In genomic region chr19:23116802-23117571, GRCh38 we compare ENCODE assay signal across 8 cellular contexts. TPM values are rescaled to one million over a fixed set of nuclear protein-coding genes. Genes with fewer than 3 reads are reported as not detected.
A peak's percentile ranks its signal among the peaks of the same experiment; 100 is the strongest.
DNase-seq lines count a peak whose midpoint lies in the region; ATAC-seq and TF ChIP-seq lines count a peak whose summit lies in the region.

ZNF730 (plus strand) TSS chr19:23117025; CDS start chr19:23117174, 149 bp downstream.

- ATAC-seq in GM18858 (IDR thresholded peaks at IDR 0.05; ENCODE audit: unreplicated experiment) (peak; percentile 57), HG03432 (IDR thresholded peaks at IDR 0.05; ENCODE audit: unreplicated experiment) (peak; percentile 60), upper lobe of right lung (peak; percentile 74)
- ATAC-seq in activated naive CD8-positive, alpha-beta T cell treated with anti-CD3 and anti-CD28 coated beads, Interleukin-2, amount 10 ng/mL, durations not matched to agents 7 days and 5 days (ENCODE audit: low read depth), result peak; percentile 77

- TSS peak; percentile 41 for BruUV-seq in PC-9 (replicated peaks; lab: Mats Ljungman, UMichigan)

- H3K27ac ChIP-seq in PC-9 (no peak within 1 kb of the TSS), left ventricle myocardium inferior (replicated peaks) (no peak within 1 kb of the TSS), upper lobe of right lung (no peak within 1 kb of the TSS)

- no peaks in the 10 kb centered on the region for H3K27me3 ChIP-seq in PC-9 (ENCODE audit: insufficient read depth, low read depth)
- peaks cover 15% of the 10 kb centered on the region for H3K27me3 ChIP-seq in left ventricle myocardium inferior (ENCODE audit: low read depth)
- H3K27me3 ChIP-seq in upper lobe of right lung, result no peaks in the 10 kb centered on the region

- H3K4me3 Mint-ChIP-seq in activated naive CD8-positive, alpha-beta T cell treated with anti-CD3 and anti-CD28 coated beads, Interleukin-2, amount 10 ng/mL, durations not matched to agents 7 days and 5 days, result peak within 1 kb of the TSS; percentile 82

- intact Hi-C loops in PC-9 (cut with micrococcal nuclease; ENCODE audit: unreplicated experiment) (no loop called here), left ventricle myocardium inferior (cut with micrococcal nuclease) (no loop called here), posterior cingulate gyrus (cut with DNase I) (no loop called here), upper lobe of right lung (cut with DNase I) (no loop called here)

- peaks cover 2% of the 10 kb centered on the region for H3K4me1 Mint-ChIP-seq in activated naive CD8-positive, alpha-beta T cell treated with anti-CD3 and anti-CD28 coated beads, Interleukin-2, amount 10 ng/mL, durations not matched to agents 7 days and 5 days

- H4K20me1 ChIP-seq in PC-9 (ENCODE audit: insufficient read depth), result no peaks in the 10 kb centered on the region

- no peaks in the 10 kb centered on the region for H3K36me3 ChIP-seq in PC-9 (ENCODE audit: low read depth)
- no peaks in the 10 kb centered on the region for H3K36me3 ChIP-seq in left ventricle myocardium inferior
- H3K36me3 ChIP-seq in upper lobe of right lung, result no peaks in the 10 kb centered on the region

- CTCF ChIA-PET in PC-9 (lab: Charles Lee), result no interaction called here

- H3K4me3 ChIP-seq in PC-9 (peak within 1 kb of the TSS; percentile 38; the same call in 1 of the 2 replicates), left ventricle myocardium inferior (peak within 1 kb of the TSS; percentile 71), upper lobe of right lung (peak within 1 kb of the TSS; percentile 47)

- H3K9me3 Mint-ChIP-seq in activated naive CD8-positive, alpha-beta T cell treated with anti-CD3 and anti-CD28 coated beads, Interleukin-2, amount 10 ng/mL, durations not matched to agents 7 days and 5 days, result peaks cover 22% of the 10 kb centered on the region

- H3K9me3 ChIP-seq in PC-9 (ENCODE audit: insufficient read depth, low read depth) (no peaks in the 10 kb centered on the region; the same call in 1 of the 2 replicates), left ventricle myocardium inferior (replicated peaks) (no peaks in the 10 kb centered on the region), upper lobe of right lung (no peaks in the 10 kb centered on the region)

- peaks cover 2% of the 10 kb centered on the region for H3K27me3 Mint-ChIP-seq in activated naive CD8-positive, alpha-beta T cell treated with anti-CD3 and anti-CD28 coated beads, Interleukin-2, amount 10 ng/mL, durations not matched to agents 7 days and 5 days

- no peaks in the 10 kb centered on the region for H3K79me2 ChIP-seq in PC-9 (ENCODE audit: low read depth)

- no peaks in the 10 kb centered on the region for H3K4me1 ChIP-seq in PC-9 (replicated peaks; ENCODE audit: insufficient read depth)
- H3K4me1 ChIP-seq in left ventricle myocardium inferior, result peaks cover 11% of the 10 kb centered on the region
- no peaks in the 10 kb centered on the region for H3K4me1 ChIP-seq in upper lobe of right lung

- H3K9me2 ChIP-seq in PC-9 (ENCODE audit: insufficient read depth), result no peaks in the 10 kb centered on the region

- H3K27ac Mint-ChIP-seq in activated naive CD8-positive, alpha-beta T cell treated with anti-CD3 and anti-CD28 coated beads, Interleukin-2, amount 10 ng/mL, durations not matched to agents 7 days and 5 days, result peak within 1 kb of the TSS; percentile 79

- peak within 1 kb of the TSS; percentile 44; the same call in 1 of the 2 replicates for H3K4me2 ChIP-seq in PC-9

- TF ChIP-seq CTCF in PC-9 (conservative IDR thresholded peaks at IDR 0.05), result no peak
- TF ChIP-seq CTCF in left ventricle myocardium inferior (IDR thresholded peaks at IDR 0.05; ENCODE audit: borderline replicate concordance), result no peak
- no peak for TF ChIP-seq CTCF in upper lobe of right lung (IDR thresholded peaks at IDR 0.05)

- H3K36me3 Mint-ChIP-seq in activated naive CD8-positive, alpha-beta T cell treated with anti-CD3 and anti-CD28 coated beads, Interleukin-2, amount 10 ng/mL, durations not matched to agents 7 days and 5 days, result peaks cover 15% of the 10 kb centered on the region

- peak in 1 of 2 experiments; percentile 23 for DNase-seq in PC-9
- peak; percentile 54 for DNase-seq in activated naive CD8-positive, alpha-beta T cell treated with anti-CD3 and anti-CD28 coated beads, Interleukin-2, amount 10 ng/mL, durations not matched to agents 7 days and 5 days
- DNase-seq in left ventricle myocardium inferior, result peak; percentile 33
- peak; percentile 12 to 93 (median 62) for DNase-seq in posterior cingulate gyrus
- peak; percentile 63 for DNase-seq in upper lobe of right lung
- no peak for DNase-seq in NOMO-1 (lab: John Stamatoyannopoulos, UW; ENCODE audit: unreplicated experiment in 2 of 2)

- no peaks in the 10 kb centered on the region for H3F3A ChIP-seq in PC-9 (ENCODE audit: insufficient read depth, low read depth)

- no peak within 1 kb of the TSS for H2AFZ ChIP-seq in PC-9

- POLR2A ChIA-PET in PC-9 (lab: Charles Lee; ENCODE audit: unreplicated experiment), result no interaction called here
- POLR2A ChIA-PET in activated naive CD8-positive, alpha-beta T cell treated with anti-CD3 and anti-CD28 coated beads, Interleukin-2, amount 10 ng/mL, durations not matched to agents 7 days and 5 days (lab: Charles Lee), result interaction anchor here (0.8 to 1.8 kb wide), 4 partner anchors 133 to 798 kb away, joined by 3 to 6 read pairs (median 3); partner anchors contain the start of genes ZNF681, ZNF724 and ZNF726

RNA-seq across cellular contexts. Expression of gene ZNF730, which starts in this region (rescaled TPM):
- total RNA-seq in PC-9 (2021) (2.7 and 3.1 TPM in 2 replicates), left ventricle myocardium inferior (0.22 TPM), upper lobe of right lung (0.81 TPM)
- total RNA-seq in activated naive CD8-positive, alpha-beta T cell treated with anti-CD3 and anti-CD28 coated beads, Interleukin-2, amount 10 ng/mL, durations not matched to agents 7 days and 5 days, result 1 to 10 TPM; 1.2 to 1.6 TPM

Comparison
In these comparisons a context has a peak if more than half of its experiments do, and no peak if none do; other contexts are left out.
1. Peak in DNase-seq and H3K4me3 ChIP-seq in left ventricle myocardium inferior; RNA of the gene not detected or under 1 TPM.
2. Peak in DNase-seq, ATAC-seq and H3K4me3 ChIP-seq in upper lobe of right lung; RNA of the gene not detected or under 1 TPM.
3. DNase-seq: peak in activated naive CD8-positive, alpha-beta T cell treated with anti-CD3 and anti-CD28 coated beads, Interleukin-2, amount 10 ng/mL, durations not matched to agents 7 days and 5 days (single experiment) and posterior cingulate gyrus (10 of 10); none in NOMO-1 (0 of 2).
4. Peak in every context shown above with its lines, with median percentiles within 50 percentile points of each other: ATAC-seq and H3K4me3 ChIP-seq.